Comparison of ENCODE assay signal across 1 cellular context in genomic region chr6:106110167-106110826, GRCh38.
TF ChIP-seq lines count a peak whose summit lies in the region.

No MANE protein-coding gene starts in this region.

TF ChIP-seq in GM23338, 12 proteins besides CTCF, POLR2A, EP300 and RAD21:
- TF ChIP-seq REST (IDR thresholded peaks at IDR 0.05; ENCODE audit: unreplicated experiment): no peak
- TF ChIP-seq NANOG (IDR thresholded peaks at IDR 0.05; ENCODE audit: borderline replicate concordance): no peak
- no peak for TF ChIP-seq EZH2 (IDR thresholded peaks at IDR 0.05; ENCODE audit: low read depth, unreplicated experiment)
- no peak for TF ChIP-seq ZNF114 (CRISPR knock-in tag; IDR thresholded peaks at IDR 0.05)
- TF ChIP-seq ETS1 (IDR thresholded peaks at IDR 0.05): no peak
- TF ChIP-seq CREB1 (CRISPR knock-in tag; IDR thresholded peaks at IDR 0.05; ENCODE audit: low read depth): no peak
- no peak for TF ChIP-seq POLR2AphosphoS5 (IDR thresholded peaks at IDR 0.05; ENCODE audit: low read depth)
- no peak for TF ChIP-seq STAT1 (IDR thresholded peaks at IDR 0.05; ENCODE audit: unreplicated experiment)
- no peak for TF ChIP-seq JUNB (IDR thresholded peaks at IDR 0.05; ENCODE audit: unreplicated experiment)
- TF ChIP-seq ZNF331 (CRISPR knock-in tag; IDR thresholded peaks at IDR 0.05; ENCODE audit: low read depth): no peak
- no peak for TF ChIP-seq EZH2phosphoT487 (IDR thresholded peaks at IDR 0.05; ENCODE audit: unreplicated experiment)
- TF ChIP-seq ZNF462 (CRISPR knock-in tag; IDR thresholded peaks at IDR 0.05): no peak
